Comparison of ENCODE assay signal across 10 cellular contexts in the genomic region with DNA sequence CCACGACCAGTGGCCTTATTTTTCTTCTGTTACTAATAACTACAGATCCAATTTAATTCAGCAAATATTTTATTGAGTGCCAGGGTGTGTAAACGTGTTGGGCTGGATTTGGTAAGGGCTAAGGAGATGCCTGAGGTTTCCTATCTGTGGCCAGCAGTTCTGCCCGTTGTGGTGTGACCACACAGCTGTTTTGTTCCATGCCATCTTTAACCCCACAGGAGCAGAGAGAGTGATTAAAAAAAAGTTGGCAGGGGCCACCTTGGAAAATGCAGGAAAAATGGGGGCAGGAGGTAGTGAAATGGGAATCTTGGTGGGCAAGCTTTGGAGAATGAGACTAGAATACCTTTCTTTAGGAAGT. TPM values are rescaled to one million over a fixed set of nuclear protein-coding genes. Genes with fewer than 3 reads are reported as not detected.
A peak's percentile ranks its signal among the peaks of the same experiment; 100 is the strongest.
DNase-seq lines count a peak whose midpoint lies in the region; ATAC-seq lines count a peak whose summit lies in the region.
"Had no signal": no experiment of that assay in that cellular context is flagged by ENCODE, and none has a peak within 500 bp of the region (broad histone marks: within the 10 kb centered on the region; RNA-seq: fewer than 3 reads in every experiment).

No MANE protein-coding gene starts in this region.

- peaks cover 54% of the 10 kb centered on the region for H3K4me1 Mint-ChIP-seq in activated T-helper 1 cell treated with anti-CD3 and anti-CD28 coated beads, Interleukin-12 subunit alpha, Interleukin-12 subunit beta, Interleukin-2, Interleukin-4 antibody, amounts not matched to agents 30 ng/mL and 10 ng/mL and 1 ng/mL, durations not matched to agents 14 hours and 24 hours and 36 hours (ENCODE audit: low read depth)
- H3K4me1 Mint-ChIP-seq in natural killer cell treated with Interleukin-12 subunit alpha and Interleukin-12 subunit beta and Interleukin-15 and Interleukin-18, amount 100 ng/mL, for 72 hours (ENCODE audit: low read depth in 2 of 2), result peaks cover 39 to 61% of the 10 kb centered on the region in 2 donors

- H3K27ac Mint-ChIP-seq in activated T-helper 1 cell treated with anti-CD3 and anti-CD28 coated beads, Interleukin-12 subunit alpha, Interleukin-12 subunit beta, Interleukin-2, Interleukin-4 antibody, amounts not matched to agents 30 ng/mL and 10 ng/mL and 1 ng/mL, durations not matched to agents 14 hours and 24 hours and 36 hours, result peak overlapping the region; percentile 93
- H3K27ac Mint-ChIP-seq in natural killer cell treated with Interleukin-12 subunit alpha and Interleukin-12 subunit beta and Interleukin-15 and Interleukin-18, amount 100 ng/mL, for 72 hours, result peak overlapping the region; percentile 95 to 96

- no peaks in the 10 kb centered on the region for H3K9me3 Mint-ChIP-seq in activated T-helper 1 cell treated with anti-CD3 and anti-CD28 coated beads, Interleukin-12 subunit alpha, Interleukin-12 subunit beta, Interleukin-2, Interleukin-4 antibody, amounts not matched to agents 30 ng/mL and 10 ng/mL and 1 ng/mL, durations not matched to agents 14 hours and 24 hours and 36 hours
- H3K9me3 Mint-ChIP-seq in natural killer cell treated with Interleukin-12 subunit alpha and Interleukin-12 subunit beta and Interleukin-15 and Interleukin-18, amount 100 ng/mL, for 72 hours, result no peaks in the 10 kb centered on the region

- H3K36me3 Mint-ChIP-seq in activated T-helper 1 cell treated with anti-CD3 and anti-CD28 coated beads, Interleukin-12 subunit alpha, Interleukin-12 subunit beta, Interleukin-2, Interleukin-4 antibody, amounts not matched to agents 30 ng/mL and 10 ng/mL and 1 ng/mL, durations not matched to agents 14 hours and 24 hours and 36 hours (ENCODE audit: low read depth), result peaks cover 8% of the 10 kb centered on the region
- H3K36me3 Mint-ChIP-seq in natural killer cell treated with Interleukin-12 subunit alpha and Interleukin-12 subunit beta and Interleukin-15 and Interleukin-18, amount 100 ng/mL, for 72 hours, result no peaks in the 10 kb centered on the region

- intact Hi-C loops in activated T-helper 1 cell treated with anti-CD3 and anti-CD28 coated beads, Interleukin-12 subunit alpha, Interleukin-12 subunit beta, Interleukin-2, Interleukin-4 antibody, amounts not matched to agents 30 ng/mL and 10 ng/mL and 1 ng/mL, durations not matched to agents 14 hours and 24 hours and 36 hours (cut with micrococcal nuclease), result loop anchor here (1.0 to 5.0 kb wide), 5 partner anchors 169 to 741 kb away; a partner anchor contains a TSS

- ATAC-seq in natural killer cell treated with Interleukin-12 subunit alpha and Interleukin-12 subunit beta and Interleukin-15 and Interleukin-18, amount 100 ng/mL, for 72 hours, result no peak
- ATAC-seq in GM18909 (IDR thresholded peaks at IDR 0.05; ENCODE audit: poor library complexity, unreplicated experiment), result no peak
- no peak for ATAC-seq in HG02938 (IDR thresholded peaks at IDR 0.05; ENCODE audit: unreplicated experiment)
- ATAC-seq: body of pancreas had no signal

- peaks cover 2% of the 10 kb centered on the region for H3K27me3 Mint-ChIP-seq in activated T-helper 1 cell treated with anti-CD3 and anti-CD28 coated beads, Interleukin-12 subunit alpha, Interleukin-12 subunit beta, Interleukin-2, Interleukin-4 antibody, amounts not matched to agents 30 ng/mL and 10 ng/mL and 1 ng/mL, durations not matched to agents 14 hours and 24 hours and 36 hours (ENCODE audit: insufficient read depth)
- H3K27me3 Mint-ChIP-seq in natural killer cell treated with Interleukin-12 subunit alpha and Interleukin-12 subunit beta and Interleukin-15 and Interleukin-18, amount 100 ng/mL, for 72 hours, result no peaks in the 10 kb centered on the region

- peak; percentile 45 for DNase-seq in GDM1 (lab: John Stamatoyannopoulos, UW)
- DNase-seq in LHCN-M2 (ENCODE audit: low read depth), result peak; percentile 80
- peak; percentile 16 for DNase-seq in activated T-helper 1 cell treated with anti-CD3 and anti-CD28 coated beads, Interleukin-12 subunit alpha, Interleukin-12 subunit beta, Interleukin-2, Interleukin-4 antibody, amounts not matched to agents 30 ng/mL and 10 ng/mL and 1 ng/mL, durations not matched to agents 14 hours and 24 hours and 36 hours (ENCODE audit: low spot score)
- no peak for DNase-seq in natural killer cell treated with Interleukin-12 subunit alpha and Interleukin-12 subunit beta and Interleukin-15 and Interleukin-18, amount 100 ng/mL, for 72 hours (ENCODE audit: low spot score)
- no peak for DNase-seq in DMS79 (lab: John Stamatoyannopoulos, UW)
- DNase-seq: body of pancreas, head of caudate nucleus, SW 1271 had no signal

- peak overlapping the region; percentile 91 for H3K4me3 Mint-ChIP-seq in activated T-helper 1 cell treated with anti-CD3 and anti-CD28 coated beads, Interleukin-12 subunit alpha, Interleukin-12 subunit beta, Interleukin-2, Interleukin-4 antibody, amounts not matched to agents 30 ng/mL and 10 ng/mL and 1 ng/mL, durations not matched to agents 14 hours and 24 hours and 36 hours
- H3K4me3 Mint-ChIP-seq in natural killer cell treated with Interleukin-12 subunit alpha and Interleukin-12 subunit beta and Interleukin-15 and Interleukin-18, amount 100 ng/mL, for 72 hours, result peak overlapping the region; percentile 86

RNA-seq across cellular contexts. Expression of a gene that starts 1.1 kb away (rescaled TPM):
- 9.2 and 12.5 TPM in 2 replicates for total RNA-seq in LHCN-M2 (2014; rRNA removed)
- 43.0 TPM for polyA plus RNA-seq in LHCN-M2 (2012)
- 35.5 and 41.9 TPM in 2 replicates for total RNA-seq in activated T-helper 1 cell treated with anti-CD3 and anti-CD28 coated beads, Interleukin-12 subunit alpha, Interleukin-12 subunit beta, Interleukin-2, Interleukin-4 antibody, amounts not matched to agents 30 ng/mL and 10 ng/mL and 1 ng/mL, durations not matched to agents 14 hours and 24 hours and 36 hours
- 10 to 100 TPM; 10.0 to 37.4 TPM for total RNA-seq in natural killer cell treated with Interleukin-12 subunit alpha and Interleukin-12 subunit beta and Interleukin-15 and Interleukin-18, amount 100 ng/mL, for 72 hours

Comparison
In these comparisons a context has a peak if more than half of its experiments do, and no peak if none do; other contexts are left out.
1. DNase-seq: peak in GDM1 (single experiment), LHCN-M2 (single experiment) and activated T-helper 1 cell treated with anti-CD3 and anti-CD28 coated beads, Interleukin-12 subunit alpha, Interleukin-12 subunit beta, Interleukin-2, Interleukin-4 antibody, amounts not matched to agents 30 ng/mL and 10 ng/mL and 1 ng/mL, durations not matched to agents 14 hours and 24 hours and 36 hours (single experiment); none in natural killer cell treated with Interleukin-12 subunit alpha and Interleukin-12 subunit beta and Interleukin-15 and Interleukin-18, amount 100 ng/mL, for 72 hours (single experiment) and DMS79 (single experiment).